1 cellular context compared by ENCODE assay signal in genomic region chr20:4195499-4195898, GRCh38.
TF ChIP-seq lines count a peak whose summit lies in the region.

No MANE protein-coding gene starts in this region.

TF ChIP-seq in HepG2, 621 proteins besides CTCF, POLR2A, EP300 and RAD21 (continued from another document and continues in another):
- TF ChIP-seq, protein P1, sequence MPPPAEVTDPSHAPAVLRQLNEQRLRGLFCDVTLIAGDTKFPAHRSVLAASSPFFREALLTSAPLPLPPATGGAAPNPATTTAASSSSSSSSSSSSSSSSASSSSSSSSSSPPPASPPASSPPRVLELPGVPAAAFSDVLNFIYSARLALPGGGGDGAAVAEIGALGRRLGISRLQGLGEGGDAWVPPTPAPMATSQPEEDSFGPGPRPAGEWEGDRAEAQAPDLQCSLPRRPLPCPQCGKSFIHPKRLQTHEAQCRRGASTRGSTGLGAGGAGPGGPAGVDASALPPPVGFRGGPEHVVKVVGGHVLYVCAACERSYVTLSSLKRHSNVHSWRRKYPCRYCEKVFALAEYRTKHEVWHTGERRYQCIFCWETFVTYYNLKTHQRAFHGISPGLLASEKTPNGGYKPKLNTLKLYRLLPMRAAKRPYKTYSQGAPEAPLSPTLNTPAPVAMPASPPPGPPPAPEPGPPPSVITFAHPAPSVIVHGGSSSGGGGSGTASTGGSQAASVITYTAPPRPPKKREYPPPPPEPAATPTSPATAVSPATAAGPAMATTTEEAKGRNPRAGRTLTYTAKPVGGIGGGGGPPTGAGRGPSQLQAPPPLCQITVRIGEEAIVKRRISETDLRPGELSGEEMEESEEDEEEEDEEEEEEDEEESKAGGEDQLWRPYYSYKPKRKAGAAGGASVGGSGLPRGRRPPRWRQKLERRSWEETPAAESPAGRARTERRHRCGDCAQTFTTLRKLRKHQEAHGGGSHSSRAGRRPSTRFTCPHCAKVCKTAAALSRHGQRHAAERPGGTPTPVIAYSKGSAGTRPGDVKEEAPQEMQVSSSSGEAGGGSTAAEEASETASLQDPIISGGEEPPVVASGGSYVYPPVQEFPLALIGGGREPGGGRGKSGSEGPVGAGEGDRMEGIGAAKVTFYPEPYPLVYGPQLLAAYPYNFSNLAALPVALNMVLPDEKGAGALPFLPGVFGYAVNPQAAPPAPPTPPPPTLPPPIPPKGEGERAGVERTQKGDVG (CRISPR knock-in tag; IDR thresholded peaks at IDR 0.05; ENCODE audit: borderline replicate concordance), result peak; percentile 34; the same call in 1 of the 2 replicates
- 0 out of 2 replicates have a peak, but pooled peaks have one; percentile 27 for TF ChIP-seq EEA1 (CRISPR knock-in tag; IDR thresholded peaks at IDR 0.05; ENCODE audit: borderline replicate concordance)
- no peak for TF ChIP-seq ZSCAN30 (CRISPR knock-in tag; IDR thresholded peaks at IDR 0.05)
- TF ChIP-seq ZNF550 (CRISPR knock-in tag; IDR thresholded peaks at IDR 0.05; ENCODE audit: borderline replicate concordance), result 0 out of 2 replicates have a peak, but pooled peaks have one; percentile 69
- TF ChIP-seq GZF1 (CRISPR knock-in tag; IDR thresholded peaks at IDR 0.05), result no peak
- 0 out of 3 replicates have a peak, but pooled peaks have one; percentile 17 for TF ChIP-seq MXI1 (IDR thresholded peaks at IDR 0.05; ENCODE audit: borderline replicate concordance, low read depth, low read length)
- no peak for TF ChIP-seq MIER3 (CRISPR knock-in tag; IDR thresholded peaks at IDR 0.05; ENCODE audit: borderline replicate concordance)
- peak; percentile 47; the same call in 1 of the 2 replicates for TF ChIP-seq UBTF (CRISPR knock-in tag; IDR thresholded peaks at IDR 0.05)
- TF ChIP-seq TGIF2 (CRISPR knock-in tag; IDR thresholded peaks at IDR 0.05), result 0 out of 2 replicates have a peak, but pooled peaks have one; percentile 28
- no peak for TF ChIP-seq ZNF354B (CRISPR knock-in tag; IDR thresholded peaks at IDR 0.05)
- no peak for TF ChIP-seq SOX6 (IDR thresholded peaks at IDR 0.05)
- TF ChIP-seq SOX6 (CRISPR knock-in tag; IDR thresholded peaks at IDR 0.05), result 0 out of 2 replicates have a peak, but pooled peaks have one; percentile 15
- no peak for TF ChIP-seq ZSCAN29 (CRISPR knock-in tag; conservative IDR thresholded peaks at IDR 0.05)
- no peak for TF ChIP-seq ZBED4 (CRISPR knock-in tag; IDR thresholded peaks at IDR 0.05; ENCODE audit: borderline replicate concordance)
- peak; percentile 70 for TF ChIP-seq XRCC5 (optimal IDR thresholded peaks at IDR 0.05; ENCODE audit: low read length)
- TF ChIP-seq ZNF572 (CRISPR knock-in tag; IDR thresholded peaks at IDR 0.05), result 0 out of 2 replicates have a peak, but pooled peaks have one; percentile 45
- TF ChIP-seq HNF1A (IDR thresholded peaks at IDR 0.05; ENCODE audit: low read depth), result no peak
- no peak for TF ChIP-seq HNF1A (CRISPR knock-in tag; IDR thresholded peaks at IDR 0.05; ENCODE audit: borderline replicate concordance)
- TF ChIP-seq FOXC1 (CRISPR knock-in tag; IDR thresholded peaks at IDR 0.05; ENCODE audit: borderline replicate concordance), result no peak
- peak; percentile 17; the same call in 1 of the 2 replicates for TF ChIP-seq ELF3 (CRISPR knock-in tag; IDR thresholded peaks at IDR 0.05)
- no peak for TF ChIP-seq BRD4 (CRISPR knock-in tag; IDR thresholded peaks at IDR 0.05)
- TF ChIP-seq ZFP36L1 (CRISPR knock-in tag; IDR thresholded peaks at IDR 0.05), result 0 out of 2 replicates have a peak, but pooled peaks have one; percentile 43
- TF ChIP-seq, protein P2, sequence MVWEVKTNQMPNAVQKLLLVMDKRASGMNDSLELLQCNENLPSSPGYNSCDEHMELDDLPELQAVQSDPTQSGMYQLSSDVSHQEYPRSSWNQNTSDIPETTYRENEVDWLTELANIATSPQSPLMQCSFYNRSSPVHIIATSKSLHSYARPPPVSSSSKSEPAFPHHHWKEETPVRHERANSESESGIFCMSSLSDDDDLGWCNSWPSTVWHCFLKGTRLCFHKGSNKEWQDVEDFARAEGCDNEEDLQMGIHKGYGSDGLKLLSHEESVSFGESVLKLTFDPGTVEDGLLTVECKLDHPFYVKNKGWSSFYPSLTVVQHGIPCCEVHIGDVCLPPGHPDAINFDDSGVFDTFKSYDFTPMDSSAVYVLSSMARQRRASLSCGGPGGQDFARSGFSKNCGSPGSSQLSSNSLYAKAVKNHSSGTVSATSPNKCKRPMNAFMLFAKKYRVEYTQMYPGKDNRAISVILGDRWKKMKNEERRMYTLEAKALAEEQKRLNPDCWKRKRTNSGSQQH (CRISPR knock-in tag; IDR thresholded peaks at IDR 0.05; ENCODE audit: low read depth), result 0 out of 2 replicates have a peak, but pooled peaks have one; percentile 24
- TF ChIP-seq ATF7 (IDR thresholded peaks at IDR 0.05), result no peak
- TF ChIP-seq ATF7 (CRISPR knock-in tag; IDR thresholded peaks at IDR 0.05), result no peak
- 0 out of 2 replicates have a peak, but pooled peaks have one; percentile 40 for TF ChIP-seq IRF2 (CRISPR knock-in tag; IDR thresholded peaks at IDR 0.05)
- 0 out of 2 replicates have a peak, but pooled peaks have one; percentile 24 for TF ChIP-seq SALL1 (CRISPR knock-in tag; IDR thresholded peaks at IDR 0.05)
- TF ChIP-seq HMGA1 (CRISPR knock-in tag; conservative IDR thresholded peaks at IDR 0.05), result no peak
- peak; percentile 76; the same call in 1 of the 2 replicates for TF ChIP-seq MTERF4 (CRISPR knock-in tag; IDR thresholded peaks at IDR 0.05)
- TF ChIP-seq BCL6 (CRISPR knock-in tag; IDR thresholded peaks at IDR 0.05), result no peak
- no peak for TF ChIP-seq ATAD3A (CRISPR knock-in tag; IDR thresholded peaks at IDR 0.05)
- no peak for TF ChIP-seq IKZF4 (CRISPR knock-in tag; IDR thresholded peaks at IDR 0.05; ENCODE audit: borderline replicate concordance, low read depth, not compliant biosample characterization)
- TF ChIP-seq KDM5B (CRISPR knock-in tag; IDR thresholded peaks at IDR 0.05; ENCODE audit: borderline replicate concordance), result 0 out of 2 replicates have a peak, but pooled peaks have one; percentile 36
- no peak for TF ChIP-seq MEF2D (CRISPR knock-in tag; IDR thresholded peaks at IDR 0.05)
- TF ChIP-seq NAIF1 (CRISPR knock-in tag; IDR thresholded peaks at IDR 0.05; ENCODE audit: borderline replicate concordance), result no peak
- peak; percentile 28 for TF ChIP-seq YY1 (IDR thresholded peaks at IDR 0.05; ENCODE audit: insufficient read depth, insufficient replicate concordance, low read depth, low read length)
- TF ChIP-seq STAG1 (CRISPR knock-in tag; IDR thresholded peaks at IDR 0.05), result peak; percentile 98
- TF ChIP-seq THAP11 (CRISPR knock-in tag; IDR thresholded peaks at IDR 0.05), result peak; percentile 42
- TF ChIP-seq ZNF468 (CRISPR knock-in tag; IDR thresholded peaks at IDR 0.05), result no peak
- peak; percentile 23; the same call in 1 of the 2 replicates for TF ChIP-seq PATZ1 (CRISPR knock-in tag; IDR thresholded peaks at IDR 0.05)
- TF ChIP-seq KDM4B (CRISPR knock-in tag; IDR thresholded peaks at IDR 0.05), result peak; percentile 26; the same call in 1 of the 2 replicates
